Comparison of ENCODE assay signal across 2 cellular contexts in genomic region chr7:150799741-150800575, GRCh38.
A peak's percentile ranks its signal among the peaks of the same experiment; 100 is the strongest.
TF ChIP-seq lines count a peak whose summit lies in the region.

TSS of gene TMEM176B (minus strand) at chr7:150800364. CDS start at chr7:150796569, 3,795 bp downstream.

TF ChIP-seq in liver, 16 proteins besides CTCF, POLR2A, EP300 and RAD21 (continued from another document):
- TF ChIP-seq REST (IDR thresholded peaks at IDR 0.05) (peak; percentile 49), NR2F2 (IDR thresholded peaks at IDR 0.05) (no peak), ZBTB33 (IDR thresholded peaks at IDR 0.05) (no peak), EGR1 (IDR thresholded peaks at IDR 0.05; ENCODE audit: low read depth in 2 of 2) (no peak)

TF ChIP-seq in HepG2, 621 proteins besides CTCF, POLR2A, EP300 and RAD21 (continued from another document):
- TF ChIP-seq ARID3A (IDR thresholded peaks at IDR 0.05; ENCODE audit: low read depth, low read length) = no peak
- no peak for TF ChIP-seq ZBTB1 (CRISPR knock-in tag; IDR thresholded peaks at IDR 0.05; ENCODE audit: borderline replicate concordance)
- no peak for TF ChIP-seq MLLT10 (CRISPR knock-in tag; IDR thresholded peaks at IDR 0.05)
- TF ChIP-seq ZNF770 (CRISPR knock-in tag; IDR thresholded peaks at IDR 0.05) = no peak
- no peak for TF ChIP-seq FOXA1 (IDR thresholded peaks at IDR 0.05)
- TF ChIP-seq FOXA1 (CRISPR knock-in tag; IDR thresholded peaks at IDR 0.05) = no peak
- no peak for TF ChIP-seq MTF2 (CRISPR knock-in tag; IDR thresholded peaks at IDR 0.05; ENCODE audit: borderline replicate concordance)
- TF ChIP-seq MNT (IDR thresholded peaks at IDR 0.05) = no peak
- no peak for TF ChIP-seq CERS6 (CRISPR knock-in tag; IDR thresholded peaks at IDR 0.05)
- no peak for TF ChIP-seq HIVEP1 (CRISPR knock-in tag; IDR thresholded peaks at IDR 0.05)
- TF ChIP-seq DBP (CRISPR knock-in tag; IDR thresholded peaks at IDR 0.05; ENCODE audit: not compliant biosample characterization) = no peak
- no peak for TF ChIP-seq MIER3 (CRISPR knock-in tag; IDR thresholded peaks at IDR 0.05; ENCODE audit: borderline replicate concordance)
TF ChIP-seq in HepG2: peak in this region for 0.
